ENCODE assay signal across 1 cellular context in the genomic region with DNA sequence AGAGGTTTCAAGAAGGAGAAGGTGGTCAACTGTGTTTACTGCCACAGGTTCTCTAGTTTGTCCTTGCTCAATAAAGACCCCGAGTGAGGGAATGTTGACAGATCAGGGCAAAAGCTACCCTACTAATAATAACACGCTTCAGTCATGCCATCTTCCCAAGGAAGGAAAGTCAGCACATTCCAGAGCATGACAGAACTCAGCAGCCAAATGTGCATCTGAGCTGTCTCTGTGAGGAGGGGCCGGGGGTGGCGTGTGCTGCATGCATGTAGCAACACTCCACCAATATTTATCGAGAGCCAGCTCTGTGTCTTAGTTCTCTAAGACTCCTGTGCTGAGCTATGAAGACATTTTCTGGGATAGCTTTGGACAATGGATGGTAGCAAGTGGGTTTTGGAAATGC.
A peak's percentile ranks its signal among the peaks of the same experiment; 100 is the strongest.
TF ChIP-seq lines count a peak whose summit lies in the region.

No MANE protein-coding gene starts in this region.

TF ChIP-seq in IMR-90, 13 proteins besides CTCF, POLR2A, EP300 and RAD21:
- TF ChIP-seq SMC3 (IDR thresholded peaks at IDR 0.05; ENCODE audit: low read depth, low read length): no peak
- TF ChIP-seq MAZ (IDR thresholded peaks at IDR 0.05; ENCODE audit: borderline replicate concordance, low read depth, low read length): peak; percentile 22; the same call in 1 of the 2 replicates
- TF ChIP-seq CEBPB (IDR thresholded peaks at IDR 0.05; ENCODE audit: low read depth, low read length): 0 out of 2 replicates have a peak, but pooled peaks have one; percentile 5
- no peak for TF ChIP-seq RCOR1 (IDR thresholded peaks at IDR 0.05; ENCODE audit: insufficient replicate concordance, low read length)
- TF ChIP-seq MXI1 (IDR thresholded peaks at IDR 0.05; ENCODE audit: borderline replicate concordance, low read depth, low read length): no peak
- TF ChIP-seq MAFK (IDR thresholded peaks at IDR 0.05; ENCODE audit: low read depth, low read length): peak; percentile 51
- no peak for TF ChIP-seq USF2 (IDR thresholded peaks at IDR 0.05; ENCODE audit: low read depth, low read length)
